Comparison of ENCODE assay signal across 1 cellular context in the genomic region with DNA sequence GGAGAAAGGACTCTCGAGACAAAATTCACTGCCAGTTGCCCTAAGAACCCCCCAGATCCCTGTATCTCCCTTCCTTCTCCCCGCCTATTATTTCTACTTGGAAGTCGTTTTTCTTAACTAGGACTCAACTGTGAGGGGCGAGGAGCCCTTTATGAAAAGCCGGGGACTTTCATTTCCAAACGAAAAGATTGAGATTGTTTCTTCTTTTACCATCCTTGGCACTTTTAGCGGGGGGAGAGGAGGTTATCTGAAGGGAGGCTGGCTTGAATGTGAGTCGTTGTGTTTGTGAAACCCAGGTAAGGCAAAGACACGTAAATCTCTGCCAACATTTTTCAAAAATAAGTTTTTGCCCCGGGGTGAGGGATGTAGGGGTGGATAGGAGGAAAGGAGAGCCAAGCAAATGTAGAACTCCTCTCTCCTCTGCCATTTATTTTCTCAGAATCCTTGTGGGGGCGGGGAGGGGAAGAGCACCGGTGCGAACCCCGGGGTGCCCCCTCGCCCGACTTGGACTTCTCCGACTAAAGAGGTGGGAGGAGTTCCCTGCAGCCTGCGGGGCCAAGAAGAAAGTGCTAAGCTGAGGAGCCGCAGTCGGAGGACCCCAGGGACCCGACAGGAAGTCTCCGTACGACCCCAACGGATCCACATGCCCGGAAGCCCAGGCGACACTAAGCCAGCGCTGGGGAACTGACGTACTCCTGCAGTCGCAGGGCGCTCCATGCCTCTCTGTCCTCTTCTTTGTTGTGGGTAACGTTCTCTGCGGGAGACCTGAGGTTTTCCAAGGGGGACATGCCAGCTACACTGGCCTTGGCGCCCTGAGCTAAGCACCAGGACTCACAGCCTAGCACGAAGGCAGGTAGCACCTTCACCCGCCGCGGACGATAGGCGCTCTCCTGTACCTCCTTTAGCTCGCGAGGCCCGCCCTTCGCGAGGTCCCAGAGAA.
TF ChIP-seq lines count a peak whose summit lies in the region.

No MANE protein-coding gene starts in this region.

TF ChIP-seq in A549, 52 proteins besides CTCF, POLR2A, EP300 and RAD21 (continued from another document):
- TF ChIP-seq, protein P1, sequence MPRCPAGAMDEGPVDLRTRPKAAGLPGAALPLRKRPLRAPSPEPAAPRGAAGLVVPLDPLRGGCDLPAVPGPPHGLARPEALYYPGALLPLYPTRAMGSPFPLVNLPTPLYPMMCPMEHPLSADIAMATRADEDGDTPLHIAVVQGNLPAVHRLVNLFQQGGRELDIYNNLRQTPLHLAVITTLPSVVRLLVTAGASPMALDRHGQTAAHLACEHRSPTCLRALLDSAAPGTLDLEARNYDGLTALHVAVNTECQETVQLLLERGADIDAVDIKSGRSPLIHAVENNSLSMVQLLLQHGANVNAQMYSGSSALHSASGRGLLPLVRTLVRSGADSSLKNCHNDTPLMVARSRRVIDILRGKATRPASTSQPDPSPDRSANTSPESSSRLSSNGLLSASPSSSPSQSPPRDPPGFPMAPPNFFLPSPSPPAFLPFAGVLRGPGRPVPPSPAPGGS (IDR thresholded peaks at IDR 0.05) = no peak
- TF ChIP-seq, protein P2, sequence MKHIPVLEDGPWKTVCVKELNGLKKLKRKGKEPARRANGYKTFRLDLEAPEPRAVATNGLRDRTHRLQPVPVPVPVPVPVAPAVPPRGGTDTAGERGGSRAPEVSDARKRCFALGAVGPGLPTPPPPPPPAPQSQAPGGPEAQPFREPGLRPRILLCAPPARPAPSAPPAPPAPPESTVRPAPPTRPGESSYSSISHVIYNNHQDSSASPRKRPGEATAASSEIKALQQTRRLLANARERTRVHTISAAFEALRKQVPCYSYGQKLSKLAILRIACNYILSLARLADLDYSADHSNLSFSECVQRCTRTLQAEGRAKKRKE (CRISPR knock-in tag; IDR thresholded peaks at IDR 0.05; ENCODE audit: low read depth) = no peak
- no peak for TF ChIP-seq ESRRA (IDR thresholded peaks at IDR 0.05; ENCODE audit: borderline replicate concordance, low read length)
